ENCODE assay signal across 15 cellular contexts in genomic region chr12:78406213-78406612, GRCh38.
"Had no signal": no experiment of that assay in that cellular context is flagged by ENCODE, and none has a peak within 500 bp of the region (broad histone marks: within the 10 kb centered on the region; RNA-seq: fewer than 3 reads in every experiment).

No MANE protein-coding gene starts in this region.

- H3K9me3 Mint-ChIP-seq: activated naive CD8-positive, alpha-beta T cell treated with anti-CD3 and anti-CD28 coated beads, Interleukin-2, amount 10 ng/mL, durations not matched to agents 7 days and 5 days had no signal

- FAIRE-seq: colon, endothelial cell of umbilical vein had no signal

- H3K27ac Mint-ChIP-seq: activated naive CD8-positive, alpha-beta T cell treated with anti-CD3 and anti-CD28 coated beads, Interleukin-2, amount 10 ng/mL, durations not matched to agents 7 days and 5 days; activated T-cell treated with anti-CD3 and anti-CD28 coated beads, Interleukin-2, amount 50 U/mL, for 72 hours had no signal

- DNase-seq: activated CD4-positive, alpha-beta T cell treated with anti-CD3 and anti-CD28 coated beads, Interleukin-2, amount 50 U/mL, for 48 hours; activated naive CD8-positive, alpha-beta T cell treated with anti-CD3 and anti-CD28 coated beads, Interleukin-2, amount 10 ng/mL, durations not matched to agents 7 days and 5 days; activated T-cell treated with anti-CD3 and anti-CD28 coated beads, Interleukin-2, amount 50 U/mL, for 72 hours; aorta; gastrocnemius medialis; kidney glomerular epithelial cell; lower lobe of right lung; midbrain; posterior cingulate gyrus; stomach had no signal

- H3K9me3 ChIP-seq: gastrocnemius medialis, lower lobe of right lung, right atrium auricular region, stomach had no signal

- H3K4me1 Mint-ChIP-seq: activated naive CD8-positive, alpha-beta T cell treated with anti-CD3 and anti-CD28 coated beads, Interleukin-2, amount 10 ng/mL, durations not matched to agents 7 days and 5 days had no signal

- ATAC-seq: activated CD4-positive, CD25-positive, alpha-beta regulatory T cell treated with anti-CD3 and anti-CD28 coated beads, Interleukin-2, amount 50 U/mL, for 24 hours; activated T-cell treated with anti-CD3 and anti-CD28 coated beads, Interleukin-2, amount 50 U/mL, for 72 hours; gastrocnemius medialis had no signal

- H3K27me3 Mint-ChIP-seq: activated naive CD8-positive, alpha-beta T cell treated with anti-CD3 and anti-CD28 coated beads, Interleukin-2, amount 10 ng/mL, durations not matched to agents 7 days and 5 days had no signal

- H3K4me3 Mint-ChIP-seq: activated naive CD8-positive, alpha-beta T cell treated with anti-CD3 and anti-CD28 coated beads, Interleukin-2, amount 10 ng/mL, durations not matched to agents 7 days and 5 days; activated T-cell treated with anti-CD3 and anti-CD28 coated beads, Interleukin-2, amount 50 U/mL, for 72 hours had no signal

- H3K4me1 ChIP-seq: gastrocnemius medialis, right atrium auricular region, stomach had no signal

- H3K36me3 ChIP-seq: gastrocnemius medialis, lower lobe of right lung, right atrium auricular region, stomach had no signal

- H3K27ac ChIP-seq: gastrocnemius medialis, lower lobe of right lung, right atrium auricular region, skin epidermis, stomach had no signal

- H3K36me3 Mint-ChIP-seq: activated naive CD8-positive, alpha-beta T cell treated with anti-CD3 and anti-CD28 coated beads, Interleukin-2, amount 10 ng/mL, durations not matched to agents 7 days and 5 days had no signal

- H3K27me3 ChIP-seq: gastrocnemius medialis, right atrium auricular region, stomach had no signal

- H3K4me3 ChIP-seq: gastrocnemius medialis, lower lobe of right lung, right atrium auricular region, skin epidermis, stomach had no signal
